In the genomic region with DNA sequence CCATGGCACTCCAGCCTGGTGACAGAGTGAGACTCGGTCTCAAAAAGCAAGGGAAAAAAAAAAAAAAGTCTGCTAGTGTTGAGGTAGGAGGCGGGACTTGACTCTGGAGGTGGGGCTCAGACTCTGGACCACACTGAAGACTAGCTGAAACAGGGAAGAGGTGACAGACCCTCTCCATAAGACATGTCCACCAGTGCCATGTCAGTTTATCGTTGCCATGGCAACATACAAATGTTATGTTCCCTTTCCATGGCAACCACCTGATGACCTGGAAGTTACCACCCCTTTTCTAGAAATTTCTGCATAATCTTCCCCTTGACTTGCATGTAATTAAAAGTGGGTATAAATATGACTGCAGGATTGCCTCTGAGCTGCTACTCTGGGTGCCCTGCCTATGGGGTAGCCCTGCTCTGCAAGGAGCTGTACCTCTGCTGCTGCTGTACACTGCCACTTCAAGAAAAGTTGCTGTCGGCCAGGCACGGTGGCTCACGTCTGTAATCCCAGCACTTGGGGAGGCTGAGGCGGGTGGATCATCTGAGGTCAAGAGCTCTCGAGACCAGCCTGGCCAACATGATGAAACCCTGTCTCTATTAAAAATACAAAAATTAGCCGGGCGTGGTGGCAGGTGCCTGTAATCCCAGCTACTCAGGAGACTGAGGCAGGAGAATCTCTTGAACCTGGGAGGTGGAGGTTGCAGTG, we compare ENCODE assay signal across 1 cellular context.
TF ChIP-seq lines count a peak whose summit lies in the region.

No MANE protein-coding gene starts in this region.

TF ChIP-seq in HepG2, 621 proteins besides CTCF, POLR2A, EP300 and RAD21 (continued from another document):
- TF ChIP-seq RFX1 (IDR thresholded peaks at IDR 0.05): peak; percentile 72
